16 cellular contexts compared by ENCODE assay signal in the genomic region with DNA sequence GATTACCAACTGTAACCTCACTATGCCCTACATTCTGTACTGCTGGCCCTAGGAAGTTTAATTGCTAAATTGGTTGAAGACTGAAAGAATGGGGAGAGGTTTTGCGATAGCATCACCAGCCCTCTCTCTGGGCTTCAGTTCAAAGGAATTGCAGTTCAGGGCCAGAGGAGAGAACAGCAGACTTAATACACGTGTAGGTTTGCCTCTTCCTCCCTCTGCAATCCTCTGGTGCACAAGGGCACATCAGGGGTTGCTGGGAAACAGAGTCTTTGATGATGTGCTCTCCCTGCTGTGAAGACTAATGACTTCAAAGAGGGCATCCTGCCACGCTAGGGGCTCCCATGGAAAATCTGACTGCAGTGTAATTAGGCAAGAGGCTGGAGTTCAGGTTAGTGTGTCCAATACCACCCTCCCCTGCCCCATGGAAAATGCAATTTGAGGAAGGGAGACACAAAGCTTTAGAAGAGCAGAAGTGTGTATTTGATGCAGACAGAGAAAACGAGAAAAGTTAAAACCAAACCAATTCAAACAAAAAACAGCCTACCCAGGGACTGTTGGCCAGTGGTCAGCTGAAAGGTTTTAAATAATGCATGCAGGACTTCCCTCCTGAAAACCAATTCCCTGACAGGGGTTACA.
A peak's percentile ranks its signal among the peaks of the same experiment; 100 is the strongest.
DNase-seq lines count a peak whose midpoint lies in the region; ATAC-seq lines count a peak whose summit lies in the region.
"Had no signal": no experiment of that assay in that cellular context is flagged by ENCODE, and none has a peak within 500 bp of the region (broad histone marks: within the 10 kb centered on the region; RNA-seq: fewer than 3 reads in every experiment).

No MANE protein-coding gene starts in this region.

- 3 to 4% methylated on average over 4 of the region's 4 CpGs for WGBS in ectodermal cell, 2 experiments

- H3K36me3 ChIP-seq in ectodermal cell (ENCODE audit: control insufficient read depth, insufficient read depth, low read length) (no peaks in the 10 kb centered on the region), MG63 (no peaks in the 10 kb centered on the region)
- H3K36me3 ChIP-seq: upper lobe of left lung had no signal

- H3K9me3 ChIP-seq in ectodermal cell (ENCODE audit: control insufficient read depth, low read length) (no peaks in the 10 kb centered on the region), MG63 (no peaks in the 10 kb centered on the region)
- H3K9me3 ChIP-seq: upper lobe of left lung had no signal

- ATAC-seq in HG03354 (IDR thresholded peaks at IDR 0.05; ENCODE audit: poor library complexity, severe bottlenecking, unreplicated experiment) = no peak
- no peak for ATAC-seq in GM19035 (IDR thresholded peaks at IDR 0.05; ENCODE audit: unreplicated experiment)
- ATAC-seq: activated CD8-positive, alpha-beta T cell treated with anti-CD3 and anti-CD28 coated beads for 36 hours; esophagus mucosa had no signal

- peaks cover 18% of the 10 kb centered on the region for H3K4me1 ChIP-seq in ectodermal cell (ENCODE audit: control insufficient read depth, insufficient read depth, low read length)
- H3K4me1 ChIP-seq: upper lobe of left lung had no signal

- peak overlapping the region; percentile 79 for H3K27ac ChIP-seq in ectodermal cell (ENCODE audit: insufficient read depth, low read depth, low read length, poor library complexity, severe bottlenecking)
- H3K27ac ChIP-seq: PC-9, upper lobe of left lung, VCaP had no signal

- H3K27me3 ChIP-seq in ectodermal cell (ENCODE audit: control insufficient read depth, insufficient read depth, low read length, poor library complexity, severe bottlenecking) (peaks cover 3% of the 10 kb centered on the region), MG63 (0 out of 2 replicates have a peak, but pooled peaks cover 5% of the 10 kb centered on the region)
- H3K27me3 ChIP-seq: upper lobe of left lung had no signal

- no peak overlapping the region for H3K4me3 ChIP-seq in ectodermal cell (ENCODE audit: insufficient read depth, low read depth, low read length)
- H3K4me3 ChIP-seq in MG63 = no peak overlapping the region
- H3K4me3 ChIP-seq: PC-9, upper lobe of left lung had no signal

- DNase-seq in Daoy (ENCODE audit: low read depth) (peak; percentile 9), NCI-H2227 (lab: John Stamatoyannopoulos, UW; ENCODE audit: unreplicated experiment) (peak; percentile 71), medulla oblongata (ENCODE audit: extremely low spot score) (peak; percentile 31), MG63 (no peak), SKM-1 (lab: John Stamatoyannopoulos, UW; ENCODE audit: unreplicated experiment) (no peak)
- DNase-seq: activated CD8-positive, alpha-beta T cell treated with anti-CD3 and anti-CD28 coated beads for 36 hours; NCI-H1048; NCI-H510A treated with DMSO at 0.1 percent for 48 hours; PC-9; stimulated activated CD4-positive, alpha-beta T cell treated with anti-CD3 and anti-CD28 coated beads, Interleukin-4, amount 100 ng/mL, for 4 hours; upper lobe of left lung had no signal

Comparison
In these comparisons a context has a peak if more than half of its experiments do, and no peak if none do; other contexts are left out.
1. DNase-seq: peak in Daoy (single experiment), NCI-H2227 (single experiment) and medulla oblongata (single experiment); none in MG63 (single experiment) and SKM-1 (single experiment).